ENCODE assay signal across 18 cellular contexts in the genomic region with DNA sequence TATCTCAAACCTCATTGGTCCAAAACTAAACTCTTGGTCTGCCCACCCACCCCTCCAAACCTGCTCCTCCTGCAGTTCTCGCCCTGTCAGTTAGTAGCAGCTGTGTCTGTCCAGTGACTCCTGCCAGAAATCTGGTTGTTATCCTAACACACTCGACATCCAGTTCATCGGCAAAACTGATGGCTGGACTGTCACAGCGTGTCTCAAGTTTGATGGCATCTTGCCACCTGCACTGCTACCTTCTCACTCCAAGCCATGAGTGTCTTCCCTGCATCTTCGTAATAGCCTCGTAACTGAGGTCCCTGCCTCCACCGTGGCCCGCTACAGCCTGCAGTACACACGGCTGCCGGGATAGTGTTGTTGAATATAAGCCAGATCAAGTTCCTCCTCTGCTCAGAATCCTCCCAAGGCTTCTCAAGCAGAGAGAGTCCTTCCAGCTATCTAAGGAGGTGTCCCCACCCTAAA.
DNase-seq lines count a peak whose midpoint lies in the region; ATAC-seq and TF ChIP-seq lines count a peak whose summit lies in the region.
"Had no signal": no experiment of that assay in that cellular context is flagged by ENCODE, and none has a peak within 500 bp of the region (broad histone marks: within the 10 kb centered on the region; RNA-seq: fewer than 3 reads in every experiment).

No MANE protein-coding gene starts in this region.

- peaks cover 0 to 14% of the 10 kb centered on the region in 2 donors for H3K9me3 Mint-ChIP-seq in effector memory CD8-positive, alpha-beta T cell
- H3K9me3 Mint-ChIP-seq in stimulated activated naive B cell treated with anti-CD40 and anti-IgM and Interleukin-4, amounts not matched to agents 10 μg/mL and 1 μg/mL and 100 μg/mL, for 72 hours: no peaks in the 10 kb centered on the region

- intact Hi-C loops in right cardiac atrium (cut with DNase I) (no loop called here), gastrocnemius medialis (cut with DNase I; ENCODE audit: low total_unique reads) (no loop called here), aorta (cut with DNase I) (no loop called here)

- peaks cover 2% of the 10 kb centered on the region for H3K36me3 Mint-ChIP-seq in effector memory CD8-positive, alpha-beta T cell (ENCODE audit: insufficient read depth)
- H3K36me3 Mint-ChIP-seq in stimulated activated naive B cell treated with anti-CD40 and anti-IgM and Interleukin-4, amounts not matched to agents 10 μg/mL and 1 μg/mL and 100 μg/mL, for 72 hours: no peaks in the 10 kb centered on the region

- peak overlapping the region; percentile 8 to 36 for H3K27ac Mint-ChIP-seq in effector memory CD8-positive, alpha-beta T cell
- H3K27ac Mint-ChIP-seq in stimulated activated naive B cell treated with anti-CD40 and anti-IgM and Interleukin-4, amounts not matched to agents 10 μg/mL and 1 μg/mL and 100 μg/mL, for 72 hours: no peak overlapping the region
- H3K27ac Mint-ChIP-seq: activated CD4-positive, alpha-beta T cell treated with anti-CD3 and anti-CD28 coated beads for 36 hours; activated T-helper 17 cell treated with anti-CD3 and anti-CD28 coated beads, Interleukin-2, amount 50 U/mL, for 72 hours had no signal

- H3K4me1 Mint-ChIP-seq in effector memory CD8-positive, alpha-beta T cell (ENCODE audit: low read depth in 2 of 2): peaks cover 0 to 5% of the 10 kb centered on the region in 2 donors
- H3K4me1 Mint-ChIP-seq in stimulated activated naive B cell treated with anti-CD40 and anti-IgM and Interleukin-4, amounts not matched to agents 10 μg/mL and 1 μg/mL and 100 μg/mL, for 72 hours: no peaks in the 10 kb centered on the region
- H3K4me1 Mint-ChIP-seq: activated T-helper 17 cell treated with anti-CD3 and anti-CD28 coated beads, Interleukin-2, amount 50 U/mL, for 72 hours had no signal

- WGBS in right cardiac atrium: 36% methylated on average over 10 of the region's 10 CpGs
- 71 to 78% methylated on average over 10 of the region's 10 CpGs for WGBS in aorta, 2 donors

- no peak for TF ChIP-seq POLR2A in gastrocnemius medialis (IDR thresholded peaks at IDR 0.05)

- H3K27me3 ChIP-seq in right cardiac atrium (ENCODE audit: control insufficient read depth, insufficient read depth) (no peaks in the 10 kb centered on the region), gastrocnemius medialis (no peaks in the 10 kb centered on the region), aorta (ENCODE audit: control insufficient read depth in 1 of 2, insufficient read depth in 2 of 2, low read length in 1 of 2) (no peaks in the 10 kb centered on the region)

- in situ Hi-C loops in gastrocnemius medialis (cut with MboI; ENCODE audit: low sequenced_read_pairs in 4 of 4) (loop anchor here in 1 of 4 donors (25.0 kb wide), 1 partner anchor 98 kb away; no protein-coding TSS in a partner anchor), ACHN (cut with HindIII; ENCODE audit: low pct_ligation_motif_present, low pct_unique_long_range_greater_than_20kb, low sequenced_read_pairs) (no loop called here)

- H3K27ac ChIP-seq in right cardiac atrium (ENCODE audit: low read length) (peak overlapping the region; percentile 69), gastrocnemius medialis (peak overlapping the region; percentile 64 to 93 (median 79)), aorta (ENCODE audit: low read depth in 1 of 2, low read length in 2 of 2) (no peak overlapping the region)
- H3K27ac ChIP-seq: GM23248, lower lobe of right lung, thoracic aorta had no signal

- H3K4me1 ChIP-seq in right cardiac atrium (ENCODE audit: control insufficient read depth, insufficient read depth, low read length): peaks cover 11% of the 10 kb centered on the region
- peaks cover 30 to 45% of the 10 kb centered on the region in 2 donors for H3K4me1 ChIP-seq in gastrocnemius medialis
- H3K4me1 ChIP-seq in aorta (ENCODE audit: control insufficient read depth in 1 of 2, insufficient read depth in 2 of 2, low read length in 2 of 2): peaks cover 0 to 2% of the 10 kb centered on the region in 2 donors
- H3K4me1 ChIP-seq: lower lobe of right lung had no signal

- H3K9me3 ChIP-seq in right cardiac atrium (ENCODE audit: control insufficient read depth, low read length) (no peaks in the 10 kb centered on the region), gastrocnemius medialis (no peaks in the 10 kb centered on the region), aorta (ENCODE audit: control insufficient read depth, low read length) (no peaks in the 10 kb centered on the region)
- H3K9me3 ChIP-seq: lower lobe of right lung, thoracic aorta had no signal

- H3K36me3 ChIP-seq in gastrocnemius medialis: no peaks in the 10 kb centered on the region
- no peaks in the 10 kb centered on the region for H3K36me3 ChIP-seq in aorta (ENCODE audit: control insufficient read depth in 1 of 2, insufficient read depth in 2 of 2, low read length in 1 of 2)
- H3K36me3 ChIP-seq: thoracic aorta had no signal

- no peaks in the 10 kb centered on the region for H3K27me3 Mint-ChIP-seq in effector memory CD8-positive, alpha-beta T cell
- peaks cover 0 to 4% of the 10 kb centered on the region in 2 donors for H3K27me3 Mint-ChIP-seq in stimulated activated naive B cell treated with anti-CD40 and anti-IgM and Interleukin-4, amounts not matched to agents 10 μg/mL and 1 μg/mL and 100 μg/mL, for 72 hours
- H3K27me3 Mint-ChIP-seq: activated CD4-positive, alpha-beta T cell treated with anti-CD3 and anti-CD28 coated beads for 36 hours; activated T-helper 17 cell treated with anti-CD3 and anti-CD28 coated beads, Interleukin-2, amount 50 U/mL, for 72 hours had no signal

- peak in 2 of 5 experiments; percentile 9 to 13 for TF ChIP-seq CTCF in gastrocnemius medialis (IDR thresholded peaks at IDR 0.05 in 4 of 5, conservative IDR thresholded peaks at IDR 0.05 in 1 of 5)

- H3K4me3 Mint-ChIP-seq in effector memory CD8-positive, alpha-beta T cell: no peak overlapping the region
- no peak overlapping the region for H3K4me3 Mint-ChIP-seq in stimulated activated naive B cell treated with anti-CD40 and anti-IgM and Interleukin-4, amounts not matched to agents 10 μg/mL and 1 μg/mL and 100 μg/mL, for 72 hours
- H3K4me3 Mint-ChIP-seq: activated CD4-positive, alpha-beta T cell treated with anti-CD3 and anti-CD28 coated beads for 36 hours; activated T-helper 17 cell treated with anti-CD3 and anti-CD28 coated beads, Interleukin-2, amount 50 U/mL, for 72 hours had no signal

- no peak for DNase-seq in effector memory CD8-positive, alpha-beta T cell
- DNase-seq in right cardiac atrium: peak in 2 of 3 donors; percentile 28 to 71
- DNase-seq in gastrocnemius medialis: peak; percentile 38 to 59
- DNase-seq in aorta: no peak
- DNase-seq in GM19240 (ENCODE audit: insufficient read length, low spot score): no peak
- no peak for DNase-seq in ACHN
- DNase-seq in stimulated activated naive B cell treated with anti-CD40 and anti-IgM and Interleukin-4, amounts not matched to agents 10 μg/mL and 1 μg/mL and 100 μg/mL, for 72 hours: no peak
- DNase-seq: activated CD4-positive, alpha-beta T cell treated with anti-CD3 and anti-CD28 coated beads for 36 hours; erythroblast; GM23248; Kasumi-1; lower lobe of right lung; NCI-H1417; NCI-H524 treated with DMSO at 0.1 percent for 48 hours; small intestine; stimulated activated CD4-positive, alpha-beta T cell treated with anti-CD3 and anti-CD28 coated beads, Interleukin-4, amount 100 ng/mL, for 1 hour had no signal

- no peak overlapping the region for H3K4me3 ChIP-seq in right cardiac atrium (ENCODE audit: low read length)
- H3K4me3 ChIP-seq in gastrocnemius medialis: peak overlapping the region in 2 of 4 donors; percentile 1 to 9
- H3K4me3 ChIP-seq in aorta (ENCODE audit: low read length in 2 of 2): no peak overlapping the region
- H3K4me3 ChIP-seq: GM23248, lower lobe of right lung, thoracic aorta had no signal

- ATAC-seq in effector memory CD8-positive, alpha-beta T cell (replicated peaks): no peak
- ATAC-seq in right cardiac atrium (peak; percentile 58 to 64), gastrocnemius medialis (peak; percentile 22 to 44), aorta (ENCODE audit: low FRiP score) (peak; percentile 27)
- no peak for ATAC-seq in stimulated activated naive B cell treated with anti-CD40 and anti-IgM and Interleukin-4, amounts not matched to agents 10 μg/mL and 1 μg/mL and 100 μg/mL, for 72 hours (replicated peaks)
- ATAC-seq: activated CD4-positive, alpha-beta T cell treated with anti-CD3 and anti-CD28 coated beads for 36 hours; activated T-helper 17 cell treated with anti-CD3 and anti-CD28 coated beads, Interleukin-2, amount 50 U/mL, for 72 hours had no signal

Comparison
In these comparisons a context has a peak if more than half of its experiments do, and no peak if none do; other contexts are left out.
1. ATAC-seq: peak in right cardiac atrium (2 of 2), gastrocnemius medialis (2 of 2) and aorta (single experiment); none in effector memory CD8-positive, alpha-beta T cell (single experiment) and stimulated activated naive B cell treated with anti-CD40 and anti-IgM and Interleukin-4, amounts not matched to agents 10 μg/mL and 1 μg/mL and 100 μg/mL, for 72 hours (0 of 2).
2. DNase-seq: peak in right cardiac atrium (2 of 3) and gastrocnemius medialis (2 of 2); none in effector memory CD8-positive, alpha-beta T cell (0 of 3), aorta (0 of 2), GM19240 (single experiment), ACHN (single experiment) and stimulated activated naive B cell treated with anti-CD40 and anti-IgM and Interleukin-4, amounts not matched to agents 10 μg/mL and 1 μg/mL and 100 μg/mL, for 72 hours (single experiment).
3. H3K27ac ChIP-seq: peak in right cardiac atrium (single experiment) and gastrocnemius medialis (4 of 4); none in aorta (0 of 2).